ENCODE assay signal across 8 cellular contexts in genomic region chr1:154198756-154199562, GRCh38. TPM values are rescaled to one million over a fixed set of nuclear protein-coding genes. Genes with fewer than 3 reads are reported as not detected.
DNase-seq lines count a peak whose midpoint lies in the region; ATAC-seq and TF ChIP-seq lines count a peak whose summit lies in the region.

No MANE protein-coding gene starts in this region.

- no peak for TF ChIP-seq EP300 in sigmoid colon (IDR thresholded peaks at IDR 0.05)

- H3K4me1 ChIP-seq in CD8-positive, alpha-beta T cell (ENCODE audit: insufficient read depth, low read length): peaks cover 9% of the 10 kb centered on the region
- H3K4me1 ChIP-seq in GM23248 (ENCODE audit: insufficient read depth) (no peaks in the 10 kb centered on the region), sigmoid colon (peaks cover 0 to 5% (median 0%) of the 10 kb centered on the region in 4 donors)

- CTCF ChIA-PET in CD8-positive, alpha-beta T cell (lab: Charles Lee): interaction anchor here (0.7 to 3.7 kb wide), 20 partner anchors 9 to 347 kb away, joined by 3 to 52 read pairs (median 4); partner anchors contain the start of gene HAX1

- peak overlapping the region; percentile 70 for H3K4me2 ChIP-seq in GM23248 (ENCODE audit: unreplicated experiment)

- H3K79me2 ChIP-seq in GM23248 (ENCODE audit: insufficient read depth): no peaks in the 10 kb centered on the region

- no peaks in the 10 kb centered on the region for H3K9me3 ChIP-seq in CD8-positive, alpha-beta T cell (ENCODE audit: low read length)
- H3K9me3 ChIP-seq in GM23248 (ENCODE audit: low read depth) (no peaks in the 10 kb centered on the region), sigmoid colon (no peaks in the 10 kb centered on the region)

- H3K27me3 ChIP-seq in CD8-positive, alpha-beta T cell (ENCODE audit: insufficient read depth, low read length): no peaks in the 10 kb centered on the region
- no peaks in the 10 kb centered on the region for H3K27me3 ChIP-seq in GM23248 (replicated peaks; ENCODE audit: insufficient read depth)
- H3K27me3 ChIP-seq in sigmoid colon: no peaks in the 10 kb centered on the region

- H3K27ac Mint-ChIP-seq in CD8-positive, alpha-beta T cell: no peak overlapping the region
- no peak overlapping the region for H3K27ac Mint-ChIP-seq in activated naive CD4-positive, alpha-beta T cell treated with anti-CD3 and anti-CD28 coated beads, Interleukin-2, amount 50 U/mL, for 72 hours

- DNase-seq in CD8-positive, alpha-beta T cell: peak in 4 of 7 experiments; percentile 41 to 54 (median 49)
- DNase-seq in GM23248: peak; percentile 75
- peak; percentile 68 to 90 for DNase-seq in NCI-H526 (lab: John Stamatoyannopoulos, UW)
- DNase-seq in activated naive CD4-positive, alpha-beta T cell treated with anti-CD3 and anti-CD28 coated beads, Interleukin-2, amount 50 U/mL, for 72 hours (ENCODE audit: low spot score in 2 of 2): peak in 1 of 2 donors; percentile 53
- DNase-seq in left cardiac atrium: no peak
- DNase-seq in sigmoid colon: no peak

- H3K9me3 Mint-ChIP-seq in CD8-positive, alpha-beta T cell: no peaks in the 10 kb centered on the region
- no peaks in the 10 kb centered on the region for H3K9me3 Mint-ChIP-seq in activated naive CD4-positive, alpha-beta T cell treated with anti-CD3 and anti-CD28 coated beads, Interleukin-2, amount 50 U/mL, for 72 hours

- H3K27me3 Mint-ChIP-seq in CD8-positive, alpha-beta T cell (ENCODE audit: low read depth): peaks cover 3% of the 10 kb centered on the region

- no peak overlapping the region for H3K9ac ChIP-seq in GM23248

- intact Hi-C loops in CD8-positive, alpha-beta T cell (cut with DNase I, micrococcal nuclease): loop anchor here (1.0 kb wide), 3 partner anchors 21 to 136 kb away; partner anchors contain the start of genes HAX1 (in 2 of the 2) and UBAP2L (in 1 of the 2)
- intact Hi-C loops in left cardiac atrium (cut with DNase I): loop anchor here in 1 of 2 donors (2.0 kb wide), 1 partner anchor 74 kb away; the partner anchor contains the start of gene HAX1
- intact Hi-C loops in sigmoid colon (cut with DNase I): loop anchor here (5.0 kb wide), 1 partner anchor 73 kb away; the partner anchor contains the start of gene HAX1

- no peaks in the 10 kb centered on the region for H3K9me2 ChIP-seq in GM23248 (ENCODE audit: insufficient read depth)

- H3K27ac ChIP-seq in CD8-positive, alpha-beta T cell (ENCODE audit: low read depth, low read length): no peak overlapping the region
- no peak overlapping the region for H3K27ac ChIP-seq in GM23248
- peak overlapping the region in 1 of 4 donors; percentile 5 for H3K27ac ChIP-seq in sigmoid colon

- WGBS in GM23248 (ENCODE audit: low coverage in 1 of 2, low lambda C conversion rate in 2 of 2, missing lambda C conversion rate in 2 of 2), 2 experiments: 9 to 10% methylated on average over 4 to 5 of the region's 5 CpGs
- WGBS in sigmoid colon, 2 donors: 7 to 11% methylated on average over 5 of the region's 5 CpGs

- peaks cover 16% of the 10 kb centered on the region for H3F3A ChIP-seq in GM23248 (ENCODE audit: insufficient read depth)

- H3K36me3 ChIP-seq in CD8-positive, alpha-beta T cell (ENCODE audit: insufficient read depth, low read length): no peaks in the 10 kb centered on the region
- H3K36me3 ChIP-seq in GM23248 (ENCODE audit: low read depth) (no peaks in the 10 kb centered on the region), sigmoid colon (no peaks in the 10 kb centered on the region)

- H3K4me3 ChIP-seq in CD8-positive, alpha-beta T cell (ENCODE audit: low read depth, low read length): no peak overlapping the region
- H3K4me3 ChIP-seq in GM23248 (peak overlapping the region; percentile 41), sigmoid colon (no peak overlapping the region)

- H3K4me1 Mint-ChIP-seq in CD8-positive, alpha-beta T cell (ENCODE audit: low read depth): no peaks in the 10 kb centered on the region

- no peaks in the 10 kb centered on the region for H4K20me1 ChIP-seq in GM23248 (ENCODE audit: insufficient read depth)

- ATAC-seq in CD8-positive, alpha-beta T cell: peak; percentile 97
- peak; percentile 64 to 76 for ATAC-seq in activated naive CD4-positive, alpha-beta T cell treated with anti-CD3 and anti-CD28 coated beads, Interleukin-2, amount 50 U/mL, for 72 hours
- ATAC-seq in left cardiac atrium: peak; percentile 78 to 84
- ATAC-seq in GM18498 (IDR thresholded peaks at IDR 0.05; ENCODE audit: unreplicated experiment): no peak
- no peak for ATAC-seq in GM18870 (IDR thresholded peaks at IDR 0.05; ENCODE audit: unreplicated experiment)

- no peak overlapping the region for H3K4me3 Mint-ChIP-seq in CD8-positive, alpha-beta T cell

- H2AFZ ChIP-seq in GM23248: peak overlapping the region; percentile 80

- peak; percentile 63 for TF ChIP-seq CTCF in CD8-positive, alpha-beta T cell (IDR thresholded peaks at IDR 0.05)
- TF ChIP-seq CTCF in sigmoid colon (IDR thresholded peaks at IDR 0.05): peak; percentile 17 to 59 (median 32)

- POLR2A ChIA-PET in CD8-positive, alpha-beta T cell (lab: Charles Lee): interaction anchor here (1.4 to 1.8 kb wide), 2 partner anchors 20 to 73 kb away, joined by 6 to 8 read pairs; partner anchors contain the start of gene HAX1

- H3K36me3 Mint-ChIP-seq in CD8-positive, alpha-beta T cell: no peaks in the 10 kb centered on the region
- no peaks in the 10 kb centered on the region for H3K36me3 Mint-ChIP-seq in activated naive CD4-positive, alpha-beta T cell treated with anti-CD3 and anti-CD28 coated beads, Interleukin-2, amount 50 U/mL, for 72 hours

- TF ChIP-seq POLR2A in sigmoid colon (IDR thresholded peaks at IDR 0.05): no peak

- in situ Hi-C loops in GM23248 (cut with MboI): no loop called here

RNA-seq across cellular contexts. Expression of gene TPM3, which starts 7.1 kb away (rescaled TPM):
- 100 to 1,000 TPM; 341 to 347 TPM for total RNA-seq in CD8-positive, alpha-beta T cell
- 578 and 599 TPM in 2 replicates for total RNA-seq in GM23248 (2014; rRNA removed; shearing (Covaris generic))
- 557 and 570 TPM in 2 replicates for polyA plus RNA-seq in GM23248 (2016; fragmentation: Nextera tagmentation; extraction: Ambion mirVana)
- 100 to 1,000 TPM; 373 to 610 TPM for total RNA-seq in activated naive CD4-positive, alpha-beta T cell treated with anti-CD3 and anti-CD28 coated beads, Interleukin-2, amount 50 U/mL, for 72 hours
- total RNA-seq in left cardiac atrium: 100 to 1,000 TPM; 287 to 561 TPM
- total RNA-seq in sigmoid colon: 100 to 1,000 TPM in 2 of 4 donors, 10 to 100 TPM in 2; 68.1 to 175 (median 96.6) TPM
- polyA plus RNA-seq in sigmoid colon: 100 to 1,000 TPM; 338 to 456 (median 402) TPM

RNA-seq across cellular contexts. Expression of gene CFAP141, which starts 7.2 kb away (rescaled TPM):
- not detected for total RNA-seq in CD8-positive, alpha-beta T cell
- total RNA-seq in GM23248 (2014; rRNA removed; shearing (Covaris generic)): not detected in 2 replicates
- polyA plus RNA-seq in GM23248 (2016; fragmentation: Nextera tagmentation; extraction: Ambion mirVana) (not detected in 2 replicates), sigmoid colon (not detected)
- total RNA-seq in activated naive CD4-positive, alpha-beta T cell treated with anti-CD3 and anti-CD28 coated beads, Interleukin-2, amount 50 U/mL, for 72 hours: not detected
- total RNA-seq in left cardiac atrium (not detected), sigmoid colon (not detected)

RNA-seq across cellular contexts. Expression of gene UBAP2L, which starts 21.8 kb away (rescaled TPM):
- 100 to 1,000 TPM; 212 to 226 TPM for total RNA-seq in CD8-positive, alpha-beta T cell
- total RNA-seq in GM23248 (2014; rRNA removed; shearing (Covaris generic)): 73.0 and 90.5 TPM in 2 replicates
- polyA plus RNA-seq in GM23248 (2016; fragmentation: Nextera tagmentation; extraction: Ambion mirVana): 132 and 133 TPM in 2 replicates
- total RNA-seq in activated naive CD4-positive, alpha-beta T cell treated with anti-CD3 and anti-CD28 coated beads, Interleukin-2, amount 50 U/mL, for 72 hours: 100 to 1,000 TPM; 188 to 240 TPM
- 100 to 1,000 TPM in 1 of 2 donors, 10 to 100 TPM in 1; 88.5 to 106 TPM for total RNA-seq in left cardiac atrium
- 10 to 100 TPM; 36.4 to 58.2 (median 53.5) TPM for total RNA-seq in sigmoid colon
- polyA plus RNA-seq in sigmoid colon: 10 to 100 TPM; 23.4 to 80.8 (median 27.6) TPM

RNA-seq across cellular contexts. Expression of gene NUP210L, which starts 44.1 kb away (rescaled TPM):
- total RNA-seq in CD8-positive, alpha-beta T cell: under 1 TPM in 1 of 2 experiments, not detected in 1; 0.17 TPM
- total RNA-seq in GM23248 (2014; rRNA removed; shearing (Covaris generic)): 0.11 TPM in 1 of 2 replicates, not detected in the other
- polyA plus RNA-seq in GM23248 (2016; fragmentation: Nextera tagmentation; extraction: Ambion mirVana): not detected in 2 replicates
- under 1 TPM; 0.10 to 0.11 TPM for total RNA-seq in activated naive CD4-positive, alpha-beta T cell treated with anti-CD3 and anti-CD28 coated beads, Interleukin-2, amount 50 U/mL, for 72 hours
- total RNA-seq in left cardiac atrium: under 1 TPM; 0.13 to 0.74 TPM
- total RNA-seq in sigmoid colon: under 1 TPM in 2 of 4 donors, not detected in 2; under 0.01 TPM
- under 1 TPM in 1 of 3 donors, not detected in 2; 0.01 TPM for polyA plus RNA-seq in sigmoid colon

Comparison
In these comparisons a context has a peak if more than half of its experiments do, and no peak if none do; other contexts are left out.
1. ATAC-seq: peak in CD8-positive, alpha-beta T cell (single experiment), activated naive CD4-positive, alpha-beta T cell treated with anti-CD3 and anti-CD28 coated beads, Interleukin-2, amount 50 U/mL, for 72 hours (2 of 2) and left cardiac atrium (2 of 2); none in GM18498 (single experiment) and GM18870 (single experiment).
2. DNase-seq: peak in CD8-positive, alpha-beta T cell (4 of 7), GM23248 (single experiment) and NCI-H526 (2 of 2); none in left cardiac atrium (single experiment) and sigmoid colon (single experiment).